In the genomic region with DNA sequence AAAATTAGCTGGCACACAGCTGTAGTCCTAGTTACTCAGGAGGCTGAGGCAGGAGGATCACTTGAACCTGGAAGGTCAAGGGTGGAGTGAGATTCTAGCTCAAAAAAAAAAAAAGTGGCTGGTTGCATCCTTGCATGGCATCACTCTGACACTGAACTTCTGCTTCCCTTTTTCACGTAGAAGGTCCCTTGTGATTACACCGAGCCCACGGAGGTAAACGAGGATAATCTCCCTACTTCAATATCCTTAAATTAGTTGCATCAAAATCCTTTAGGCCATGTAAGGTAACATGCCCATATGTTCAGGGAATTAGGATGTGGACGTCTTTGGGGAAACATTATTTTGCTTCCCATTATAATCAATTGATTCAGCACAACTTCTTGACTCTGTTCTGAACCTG, we compare ENCODE assay signal across 29 cellular contexts. TPM values are rescaled to one million over a fixed set of nuclear protein-coding genes. Genes with fewer than 3 reads are reported as not detected.
"Had no signal": no experiment of that assay in that cellular context is flagged by ENCODE, and none has a peak within 500 bp of the region (broad histone marks: within the 10 kb centered on the region; RNA-seq: fewer than 3 reads in every experiment).

No MANE protein-coding gene starts in this region.

- H3K9me3 ChIP-seq: ascending aorta, body of pancreas, SJCRH30 had no signal

- DNase-seq: activated CD4-positive, alpha-beta T cell treated with anti-CD3 and anti-CD28 coated beads, Interleukin-2, amount 50 U/mL, for 48 hours; activated CD4-positive, CD25-positive, alpha-beta regulatory T cell treated with anti-CD3 and anti-CD28 coated beads, Interleukin-2, amount 50 U/mL, for 72 hours; activated CD8-positive, alpha-beta memory T cell treated with anti-CD3 and anti-CD28 coated beads, Interleukin-2, amount 10 ng/mL, durations not matched to agents 7 days and 5 days; activated effector memory CD4-positive, alpha-beta T cell treated with Interleukin-2 at 50 U/mL for 16 hours; activated naive CD4-positive, alpha-beta T cell treated with Interleukin-2 at 50 U/mL for 16 hours; activated naive CD8-positive, alpha-beta T cell treated with anti-CD3 and anti-CD28 coated beads, Interleukin-2, amount 50 U/mL, for 24 hours; activated T-cell treated with anti-CD3 and anti-CD28 coated beads, Interleukin-2, amount 50 U/mL, for 24 hours; amniotic stem cell; body of pancreas; KG1; NCI-H1105 treated with DMSO at 0.1 percent for 48 hours; NCI-H146; NCI-H187 treated with DMSO at 0.1 percent for 48 hours; NCI-H2081 treated with DMSO at 0.1 percent for 48 hours; NCI-H446; NCI-H526; NCI-H774; NK-92 treated with Interleukin-12 subunit alpha and Interleukin-12 subunit beta, amount 100 ng/mL, for 24 hours; OCI-M1; Right ventricle myocardium superior; RPMI8226; SJCRH30; SK-N-SH; T-helper 1 cell had no signal

- H3K4me3 ChIP-seq: ascending aorta, body of pancreas, SJCRH30 had no signal

- ATAC-seq: activated CD8-positive, alpha-beta memory T cell treated with anti-CD3 and anti-CD28 coated beads, Interleukin-2, amount 10 ng/mL, durations not matched to agents 7 days and 5 days; activated naive CD4-positive, alpha-beta T cell treated with anti-CD3 and anti-CD28 coated beads, Interleukin-2, amount 50 U/mL, for 72 hours; activated naive CD8-positive, alpha-beta T cell treated with anti-CD3 and anti-CD28 coated beads, Interleukin-2, amount 50 U/mL, for 24 hours; body of pancreas; Panc1; WTC11 had no signal

- H3K27me3 ChIP-seq: ascending aorta, SJCRH30 had no signal

- H3K27ac ChIP-seq: ascending aorta, body of pancreas, SJCRH30 had no signal

RNA-seq across cellular contexts. Expression of a gene that starts 4.0 kb away (rescaled TPM):
- total RNA-seq: ascending aorta, Right ventricle myocardium superior had no signal

RNA-seq across cellular contexts. Expression of a gene that starts 59.6 kb away (rescaled TPM):
- polyA plus RNA-seq: IgD-negative memory B cell had no signal
